23 cellular contexts compared by ENCODE assay signal in the genomic region with DNA sequence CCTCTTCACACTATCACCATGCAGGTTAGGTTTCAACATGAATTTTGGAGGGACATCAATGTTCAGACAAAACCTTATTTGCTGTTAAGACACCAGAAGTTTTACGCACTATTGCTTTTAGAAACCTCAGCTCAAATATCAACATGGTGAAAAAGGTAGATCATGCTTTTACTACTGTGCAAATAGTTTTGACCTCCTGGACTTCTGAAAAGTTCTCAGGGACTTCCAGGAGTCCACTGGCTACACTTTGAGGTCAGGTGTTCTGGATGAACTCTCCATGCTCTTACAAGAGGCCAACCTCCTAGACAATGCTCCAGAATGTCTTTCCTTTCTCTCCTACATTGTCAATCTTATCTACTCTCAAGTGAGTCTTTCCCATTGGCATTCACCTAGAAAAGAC.
"Had no signal": no experiment of that assay in that cellular context is flagged by ENCODE, and none has a peak within 500 bp of the region (broad histone marks: within the 10 kb centered on the region; RNA-seq: fewer than 3 reads in every experiment).

No MANE protein-coding gene starts in this region.

- H3K9me3 ChIP-seq: colonic mucosa, esophagus muscularis mucosa, gastroesophageal sphincter, heart left ventricle, left ventricle myocardium inferior, lower lobe of right lung, mucosa of descending colon had no signal

- ATAC-seq: effector memory CD8-positive, alpha-beta T cell; foreskin keratinocyte; gastroesophageal sphincter; heart left ventricle; left cardiac atrium; lower lobe of right lung; mucosa of descending colon had no signal

- H2AFZ ChIP-seq: hepatocyte had no signal

- FAIRE-seq: endometrium, frontal cortex, kidney had no signal

- DNase-seq: colonic mucosa; cortex of kidney; effector CD8-positive, alpha-beta T cell; effector memory CD8-positive, alpha-beta T cell; endodermal cell; foreskin keratinocyte; heart left ventricle; hypothalamus; immature natural killer cell; islet precursor cell; kidney; left cardiac atrium; left ventricle myocardium inferior; lower lobe of right lung; mesenchymal stem cell; mucosa of descending colon; naive B cell had no signal

- H3K4me3 ChIP-seq: colonic mucosa, esophagus muscularis mucosa, gastroesophageal sphincter, heart left ventricle, hepatocyte, left ventricle myocardium inferior, lower lobe of right lung, mucosa of descending colon had no signal

- H3K4me2 ChIP-seq: hepatocyte had no signal

- H3K4me1 ChIP-seq: colonic mucosa, esophagus muscularis mucosa, foreskin keratinocyte, gastroesophageal sphincter, heart left ventricle, left ventricle myocardium inferior, lower lobe of right lung had no signal

- H3K27me3 ChIP-seq: colonic mucosa, esophagus muscularis mucosa, foreskin keratinocyte, gastroesophageal sphincter, heart left ventricle, hepatocyte had no signal

- H3K36me3 ChIP-seq: colonic mucosa, lower lobe of right lung had no signal

- H3K27ac ChIP-seq: colonic mucosa, epithelial cell of prostate, esophagus muscularis mucosa, foreskin keratinocyte, gastroesophageal sphincter, heart left ventricle, hepatocyte, left ventricle myocardium inferior, lower lobe of right lung had no signal
